In genomic region chr5:1597093-1597473, GRCh38 we compare ENCODE assay signal across 7 cellular contexts.
DNase-seq lines count a peak whose midpoint lies in the region; ATAC-seq and TF ChIP-seq lines count a peak whose summit lies in the region.
"Not testable (repeated sequence)": the region's sequence is repeated elsewhere in the genome, so short reads cannot be mapped to it uniquely, and the experiment has no call there.

No MANE protein-coding gene starts in this region.

- H3K4me1 ChIP-seq in Caco-2 = peaks cover 11% of the 10 kb centered on the region
- H3K4me1 ChIP-seq in IMR-90 (ENCODE audit: control insufficient read depth, insufficient read depth, low read length); OCI-LY1 (ENCODE audit: insufficient read depth, low read length, severe bottlenecking); hepatocyte (ENCODE audit: insufficient read depth): not testable (repeated sequence)

- not testable (repeated sequence) for H3K79me1 ChIP-seq in IMR-90 (ENCODE audit: low read depth in 1 of 2, low read length in 2 of 2)

- not testable (repeated sequence) for H2BK5ac ChIP-seq in IMR-90 (ENCODE audit: low read depth, low read length, poor library complexity, severe bottlenecking)

- H2AK5ac ChIP-seq in IMR-90 (ENCODE audit: low read depth, low read length) = not testable (repeated sequence)

- TF ChIP-seq RAD21 in IMR-90 (IDR thresholded peaks at IDR 0.05; ENCODE audit: low read length) = not testable (repeated sequence)

- not testable (repeated sequence) for H3K9me3 Mint-ChIP-seq in Caco-2 (ENCODE audit: unreplicated experiment); activated naive CD8-positive, alpha-beta T cell (ENCODE audit: low read depth); effector memory CD8-positive, alpha-beta T cell; naive thymus-derived CD8-positive, alpha-beta T cell

- H3K79me2 ChIP-seq in OCI-LY1 (ENCODE audit: insufficient read depth, low read length); hepatocyte: not testable (repeated sequence)

- H3K23ac ChIP-seq in IMR-90 (ENCODE audit: low read depth, low read length) = not testable (repeated sequence)

- not testable (repeated sequence) for H4K5ac ChIP-seq in IMR-90 (ENCODE audit: low read depth, low read length)

- not testable (repeated sequence) for H3K56ac ChIP-seq in IMR-90 (ENCODE audit: extremely low read depth, insufficient read depth, low read length)

- H3K4me3 Mint-ChIP-seq in Caco-2 (ENCODE audit: unreplicated experiment); effector memory CD8-positive, alpha-beta T cell: not testable (repeated sequence)
- H3K4me3 Mint-ChIP-seq in activated naive CD8-positive, alpha-beta T cell = peak overlapping the region; percentile 17
- H3K4me3 Mint-ChIP-seq in naive thymus-derived CD8-positive, alpha-beta T cell = peak overlapping the region in 3 of 10 donors; percentile 24 to 73 (median 40)

- H3K18ac ChIP-seq in IMR-90 (ENCODE audit: low read depth, low read length) = not testable (repeated sequence)

- not testable (repeated sequence) for H3K4me1 Mint-ChIP-seq in Caco-2 (ENCODE audit: low read depth, unreplicated experiment); effector memory CD8-positive, alpha-beta T cell (ENCODE audit: low read depth in 2 of 2)
- H3K4me1 Mint-ChIP-seq in activated naive CD8-positive, alpha-beta T cell (ENCODE audit: low read depth) = peaks cover 18% of the 10 kb centered on the region
- H3K4me1 Mint-ChIP-seq in naive thymus-derived CD8-positive, alpha-beta T cell = peaks cover 6 to 21% (median 11%) of the 10 kb centered on the region in 4 donors

- WGBS in IMR-90 (ENCODE audit: extremely low coverage in 2 of 2, insufficient read length in 1 of 2), 2 experiments = no CpG with 5 or more reads among the region's 3 CpGs
- 62% methylated on average over 3 of the region's 3 CpGs for whole genome bisulfite sequencing in hepatocyte (ENCODE audit: low lambda C conversion rate, missing lambda C conversion rate)

- BruUV-seq in Caco-2 (replicated peaks; lab: Mats Ljungman, UMichigan); IMR-90 (replicated peaks; lab: Mats Ljungman, UMichigan): not testable (repeated sequence)

- dilution Hi-C loops in IMR-90 (cut with HindIII; ENCODE audit: low sequenced_read_pairs, unreplicated experiment) = not testable (repeated sequence)

- H3K27ac ChIP-seq in IMR-90 (ENCODE audit: insufficient read depth, low read length) (peak overlapping the region; percentile 7; the same call in 1 of the 2 replicates), hepatocyte (peak overlapping the region; percentile 80)
- not testable (repeated sequence) for H3K27ac ChIP-seq in OCI-LY1 (ENCODE audit: low read depth, low read length, poor library complexity, severe bottlenecking)

- H2BK20ac ChIP-seq in IMR-90 (ENCODE audit: low read depth, low read length) = not testable (repeated sequence)

- not testable (repeated sequence) for H3K9me2 ChIP-seq in OCI-LY1 (ENCODE audit: low read depth, low read length); hepatocyte (replicated peaks; ENCODE audit: insufficient read depth)

- H3K4ac ChIP-seq in IMR-90 (ENCODE audit: low read depth, low read length) = not testable (repeated sequence)

- H4K91ac ChIP-seq in IMR-90 (ENCODE audit: insufficient read depth, low read depth, low read length) = not testable (repeated sequence)

- POLR2A ChIA-PET in Caco-2 (lab: Charles Lee); IMR-90 (lab: Charles Lee; ENCODE audit: unreplicated experiment); naive thymus-derived CD8-positive, alpha-beta T cell (lab: Charles Lee): not testable (repeated sequence)

- intact Hi-C loops in Caco-2 (cut with micrococcal nuclease; ENCODE audit: unreplicated experiment); IMR-90 (cut with micrococcal nuclease): not testable (repeated sequence)

- not testable (repeated sequence) for H3K36me3 Mint-ChIP-seq in Caco-2 (ENCODE audit: insufficient read depth, unreplicated experiment); activated naive CD8-positive, alpha-beta T cell; effector memory CD8-positive, alpha-beta T cell (ENCODE audit: insufficient read depth); naive thymus-derived CD8-positive, alpha-beta T cell

- peak overlapping the region; percentile 14; the same call in 1 of the 2 replicates for H3K4me3 ChIP-seq in Caco-2 (ENCODE audit: low read depth, low read length)
- H3K4me3 ChIP-seq in IMR-90 (ENCODE audit: insufficient read depth, low read depth, low read length) = peak overlapping the region; percentile 54
- H3K4me3 ChIP-seq in OCI-LY1 (ENCODE audit: low read depth, low read length, poor library complexity, severe bottlenecking) = peak overlapping the region; percentile 42
- not testable (repeated sequence) for H3K4me3 ChIP-seq in hepatocyte

- not testable (repeated sequence) for H2BK120ac ChIP-seq in IMR-90 (ENCODE audit: low read depth, low read length)

- DNase-seq in Caco-2; IMR-90; effector memory CD8-positive, alpha-beta T cell; hepatocyte (ENCODE audit: low spot score): not testable (repeated sequence)
- peak in 2 of 10 donors; percentile 6 to 8 for DNase-seq in naive thymus-derived CD8-positive, alpha-beta T cell

- ATAC-seq in IMR-90 (ENCODE audit: low read depth) = not testable (repeated sequence)
- peak; percentile 51 for ATAC-seq in effector memory CD8-positive, alpha-beta T cell (replicated peaks)
- peak; percentile 48 for ATAC-seq in naive thymus-derived CD8-positive, alpha-beta T cell

- not testable (repeated sequence) for H2AFZ ChIP-seq in IMR-90 (replicated peaks; ENCODE audit: low read length, poor library complexity); OCI-LY1 (ENCODE audit: low read length); hepatocyte

- not testable (repeated sequence) for H3F3A ChIP-seq in OCI-LY1 (ENCODE audit: insufficient read depth, low read length)

- H2AK9ac ChIP-seq in IMR-90 (replicated peaks; ENCODE audit: low read depth, low read length, poor library complexity) = not testable (repeated sequence)

- H3K4me2 ChIP-seq in IMR-90 (ENCODE audit: low read depth, low read length) = peak overlapping the region; percentile 90
- 0 out of 2 replicates have a peak overlapping the region, but pooled peaks have one; percentile 41 for H3K4me2 ChIP-seq in OCI-LY1 (ENCODE audit: low read length)
- not testable (repeated sequence) for H3K4me2 ChIP-seq in hepatocyte

- H4K8ac ChIP-seq in IMR-90 (ENCODE audit: low read depth in 2 of 2, low read length in 2 of 2) = not testable (repeated sequence)

- H4K20me1 ChIP-seq in IMR-90 (ENCODE audit: insufficient read depth, low read length); OCI-LY1 (ENCODE audit: insufficient read depth, low read length); hepatocyte (ENCODE audit: insufficient read depth, poor library complexity, severe bottlenecking): not testable (repeated sequence)

- TF ChIP-seq POLR2A in IMR-90 (IDR thresholded peaks at IDR 0.05; ENCODE audit: low read depth, low read length) = not testable (repeated sequence)

- H3K14ac ChIP-seq in IMR-90 (replicated peaks; ENCODE audit: low read depth, low read length) = not testable (repeated sequence)

- not testable (repeated sequence) for H3K27me3 Mint-ChIP-seq in Caco-2 (ENCODE audit: insufficient read depth, unreplicated experiment); activated naive CD8-positive, alpha-beta T cell; effector memory CD8-positive, alpha-beta T cell; naive thymus-derived CD8-positive, alpha-beta T cell

- H3K36me3 ChIP-seq in Caco-2 (ENCODE audit: control insufficient read depth, insufficient read depth, low read length); IMR-90 (ENCODE audit: control insufficient read depth, insufficient read depth, low read length); OCI-LY1 (ENCODE audit: insufficient read depth, low read length); hepatocyte (replicated peaks; ENCODE audit: insufficient read depth, low read depth): not testable (repeated sequence)

- TF ChIP-seq CTCF in Caco-2 (IDR thresholded peaks at IDR 0.05; ENCODE audit: insufficient read depth in 1 of 2, low read depth in 1 of 2, low read length in 1 of 2, severe bottlenecking in 1 of 2, unreplicated experiment in 1 of 2); IMR-90 (conservative IDR thresholded peaks at IDR 0.05; ENCODE audit: low read depth, low read length); OCI-LY1 (IDR thresholded peaks at IDR 0.05; ENCODE audit: low read length); hepatocyte (IDR thresholded peaks at IDR 0.05; ENCODE audit: poor library complexity): not testable (repeated sequence)

- in situ Hi-C loops in IMR-90 (cut with MboI; ENCODE audit: low sequenced_read_pairs) = loop anchor here (10.0 kb wide), 1 partner anchor 1362 kb away; no protein-coding TSS in a partner anchor

- H3K9ac ChIP-seq in IMR-90 (ENCODE audit: low read depth, low read length) = peak overlapping the region; percentile 75
- H3K9ac ChIP-seq in OCI-LY1 (ENCODE audit: low read length) = peak overlapping the region; percentile 42; the same call in 1 of the 2 replicates

- H3K9me3 ChIP-seq in Caco-2; IMR-90 (ENCODE audit: control insufficient read depth, insufficient read depth, low read length); OCI-LY1 (ENCODE audit: low read length); hepatocyte (ENCODE audit: low read depth): not testable (repeated sequence)

- peak overlapping the region; percentile 33 for H3K27ac Mint-ChIP-seq in Caco-2 (ENCODE audit: unreplicated experiment)
- H3K27ac Mint-ChIP-seq in activated naive CD8-positive, alpha-beta T cell; effector memory CD8-positive, alpha-beta T cell: not testable (repeated sequence)
- peak overlapping the region in 2 of 10 donors; percentile 21 to 59 for H3K27ac Mint-ChIP-seq in naive thymus-derived CD8-positive, alpha-beta T cell

- CTCF ChIA-PET in Caco-2 (lab: Charles Lee) = not testable (repeated sequence)
- CTCF ChIA-PET in IMR-90 (lab: Yijun Ruan, JAX) = interaction anchor here (0.7 kb wide), 1 partner anchor 31 kb away, joined by 3 read pairs; no protein-coding TSS in a partner anchor

- not testable (repeated sequence) for H3K9me1 ChIP-seq in IMR-90 (ENCODE audit: insufficient read depth, low read length)

- H2BK15ac ChIP-seq in IMR-90 (ENCODE audit: low read depth, low read length) = not testable (repeated sequence)

- H3K27me3 ChIP-seq in Caco-2 (replicated peaks; ENCODE audit: control insufficient read depth, insufficient read depth, low read length); OCI-LY1 (ENCODE audit: insufficient read depth, low read length); hepatocyte: not testable (repeated sequence)
- peaks cover 33% of the 10 kb centered on the region for H3K27me3 ChIP-seq in IMR-90 (ENCODE audit: control insufficient read depth, insufficient read depth, low read length)
